Comparison of ENCODE assay signal across 12 cellular contexts in the genomic region with DNA sequence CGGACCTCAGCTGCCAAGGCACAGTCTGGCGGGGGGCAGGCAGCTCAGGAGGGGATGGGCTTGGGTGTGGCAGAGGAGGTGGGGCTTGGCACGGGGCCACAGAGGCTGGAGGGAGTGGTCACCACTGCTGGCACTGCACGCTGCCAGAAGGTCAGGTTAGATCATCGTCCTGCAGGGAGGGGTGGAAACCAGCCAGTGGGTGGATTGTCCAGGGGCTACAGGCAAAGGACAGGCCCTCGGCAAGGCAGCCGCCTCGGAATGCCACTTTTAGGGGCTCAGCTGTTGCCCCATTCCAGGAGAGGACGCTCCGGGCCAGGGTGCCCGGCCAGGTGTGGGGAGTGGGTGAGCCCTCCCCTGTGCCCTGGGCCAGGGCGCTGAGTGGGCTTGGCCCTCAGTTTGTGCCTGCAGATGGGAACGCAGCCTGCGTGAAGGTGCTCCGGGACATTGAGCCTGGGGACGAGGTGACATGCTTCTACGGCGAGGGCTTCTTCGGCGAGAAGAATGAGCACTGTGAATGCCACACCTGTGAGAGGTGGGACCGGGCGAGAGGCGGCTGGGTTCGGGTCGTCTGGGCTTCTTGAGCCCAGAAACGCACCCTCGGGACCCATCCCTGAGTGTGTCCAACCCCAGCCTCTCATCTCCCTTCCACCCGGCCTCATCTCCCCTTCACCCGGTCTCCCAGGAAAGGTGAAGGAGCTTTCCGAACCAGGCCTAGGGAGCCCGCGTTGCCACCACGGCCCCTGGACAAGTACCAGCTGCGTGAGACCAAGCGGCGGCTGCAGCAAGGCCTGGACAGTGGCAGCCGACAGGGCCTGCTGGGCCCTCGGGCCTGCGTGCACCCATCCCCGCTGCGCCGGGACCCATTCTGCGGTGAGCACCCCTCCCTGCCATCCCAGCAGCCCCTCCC. TPM values are rescaled to one million over a fixed set of nuclear protein-coding genes. Genes with fewer than 3 reads are reported as not detected.
DNase-seq lines count a peak whose midpoint lies in the region; ATAC-seq and TF ChIP-seq lines count a peak whose summit lies in the region.
"Had no signal": no experiment of that assay in that cellular context is flagged by ENCODE, and none has a peak within 500 bp of the region (broad histone marks: within the 10 kb centered on the region; RNA-seq: fewer than 3 reads in every experiment).

No MANE protein-coding gene starts in this region.

- no peak overlapping the region for H2AFZ ChIP-seq in mesenchymal stem cell (ENCODE audit: low read depth, low read length)

- H2AK5ac ChIP-seq in mesenchymal stem cell (ENCODE audit: low read length, severe bottlenecking): no peak overlapping the region

- no peak for TF ChIP-seq CTCF in colonic mucosa (IDR thresholded peaks at IDR 0.05)
- TF ChIP-seq CTCF in A673 (conservative IDR thresholded peaks at IDR 0.05; ENCODE audit: low read depth, low read length): no peak

- H2BK120ac ChIP-seq in mesenchymal stem cell (ENCODE audit: low read depth, low read length): no peak overlapping the region

- peak overlapping the region; percentile 40 for H4K91ac ChIP-seq in mesenchymal stem cell (ENCODE audit: low read length)

- H3K27me3 ChIP-seq in colonic mucosa: no peaks in the 10 kb centered on the region
- H3K27me3 ChIP-seq in mesenchymal stem cell (ENCODE audit: control insufficient read depth in 1 of 2, insufficient read depth in 1 of 2, low read length in 2 of 2): peaks cover 0 to 9% of the 10 kb centered on the region in 2 experiments
- H3K27me3 ChIP-seq in A673 (replicated peaks; ENCODE audit: insufficient read depth, low read depth, low read length, poor library complexity): no peaks in the 10 kb centered on the region

- H3K36me3 ChIP-seq in colonic mucosa (peaks cover 5% of the 10 kb centered on the region), mesenchymal stem cell (ENCODE audit: control insufficient read depth in 1 of 2, insufficient read depth in 2 of 2, low read depth in 1 of 2, low read length in 2 of 2) (peaks cover 16 to 66% of the 10 kb centered on the region in 2 experiments), A673 (ENCODE audit: insufficient read depth, low read length, poor library complexity, severe bottlenecking) (peaks cover 15% of the 10 kb centered on the region)

- 94% methylated on average over 43 of the region's 43 CpGs for WGBS in mesenchymal stem cell

- H3K18ac ChIP-seq in mesenchymal stem cell (ENCODE audit: low read depth in 1 of 2, low read length in 2 of 2): no peak overlapping the region

- CTCF ChIA-PET in A673 (lab: Charles Lee): no interaction called here

- H3K4me3 ChIP-seq in colonic mucosa (no peak overlapping the region), mesenchymal stem cell (ENCODE audit: insufficient read depth in 1 of 2, low read depth in 1 of 2, low read length in 2 of 2) (peak overlapping the region in 1 of 2 experiments; percentile 51), A673 (ENCODE audit: low read depth, low read length, poor library complexity, severe bottlenecking) (no peak overlapping the region)

- H3K14ac ChIP-seq in mesenchymal stem cell (ENCODE audit: low read length in 2 of 2): no peak overlapping the region

- no peak for ATAC-seq in GM18519 (IDR thresholded peaks at IDR 0.05; ENCODE audit: low FRiP score, unreplicated experiment)

- no peak overlapping the region for H3K23ac ChIP-seq in mesenchymal stem cell (ENCODE audit: low read length in 2 of 2)

- H3K27ac ChIP-seq in colonic mucosa (no peak overlapping the region), mesenchymal stem cell (ENCODE audit: low read length, poor library complexity, severe bottlenecking) (no peak overlapping the region), A673 (ENCODE audit: low read depth, low read length, poor library complexity, severe bottlenecking) (no peak overlapping the region)

- H2BK12ac ChIP-seq in mesenchymal stem cell (ENCODE audit: low read length in 2 of 2): no peak overlapping the region

- H3K79me1 ChIP-seq in mesenchymal stem cell (replicated peaks; ENCODE audit: low read length, poor library complexity, severe bottlenecking): peaks cover 7% of the 10 kb centered on the region

- H4K8ac ChIP-seq in mesenchymal stem cell (ENCODE audit: low read length): peak overlapping the region; percentile 15

- POLR2A ChIA-PET in A673 (lab: Charles Lee; ENCODE audit: low non-redundant PET): no interaction called here

- H3K9me3 ChIP-seq in colonic mucosa: no peaks in the 10 kb centered on the region
- no peaks in the 10 kb centered on the region for H3K9me3 ChIP-seq in mesenchymal stem cell (ENCODE audit: control insufficient read depth, low read length)
- H3K9me3 ChIP-seq in A673 (ENCODE audit: low read depth, low read length, poor library complexity, severe bottlenecking): no peaks in the 10 kb centered on the region

- H3K4me2 ChIP-seq in mesenchymal stem cell (ENCODE audit: low read length, poor library complexity, severe bottlenecking): no peak overlapping the region

- no peak overlapping the region for H2BK15ac ChIP-seq in mesenchymal stem cell (ENCODE audit: low read depth, poor library complexity, severe bottlenecking)

- H2BK5ac ChIP-seq in mesenchymal stem cell (ENCODE audit: low read depth, low read length, poor library complexity, severe bottlenecking): no peak overlapping the region

- peak; percentile 65 for DNase-seq in AG20443 (ENCODE audit: low spot score)
- peak; percentile 14 for DNase-seq in NCI-H2196 treated with DMSO at 0.1 percent for 48 hours (lab: John Stamatoyannopoulos, UW; ENCODE audit: unreplicated experiment)
- DNase-seq in colonic mucosa: peak; percentile 82
- no peak for DNase-seq in mesenchymal stem cell
- DNase-seq in NCI-H2107 treated with DMSO at 0.1 percent for 48 hours (lab: John Stamatoyannopoulos, UW; ENCODE audit: unreplicated experiment): no peak
- DNase-seq in A673 (ENCODE audit: low spot score): no peak
- DNase-seq in stimulated activated naive CD4-positive, alpha-beta T cell treated with Interleukin-2 at 50 U/mL for 16 hours (lab: John Stamatoyannopoulos, UW): no peak
- DNase-seq: activated T-cell treated with anti-CD3 and anti-CD28 coated beads, Interleukin-2, amount 50 U/mL, for 1 hour; NCI-H345; stimulated activated CD4-positive, alpha-beta T cell treated with anti-CD3 and anti-CD28 coated beads, Interleukin-12 subunit alpha, Interleukin-12 subunit beta, amount 100 ng/mL, for 4 hours had no signal

- H3K4me1 ChIP-seq in colonic mucosa (no peaks in the 10 kb centered on the region), mesenchymal stem cell (ENCODE audit: control insufficient read depth, insufficient read depth, low read depth, low read length) (peaks cover 39% of the 10 kb centered on the region), A673 (ENCODE audit: insufficient read depth, low read length, poor library complexity, severe bottlenecking) (peaks cover 7% of the 10 kb centered on the region)

- H3K9ac ChIP-seq in colonic mucosa (ENCODE audit: low read depth in 2 of 2, low read length in 2 of 2): no peak overlapping the region
- peak overlapping the region; percentile 38 for H3K9ac ChIP-seq in mesenchymal stem cell (ENCODE audit: low read length)

- no peak overlapping the region for H3K4ac ChIP-seq in mesenchymal stem cell (ENCODE audit: low read depth in 1 of 2, low read length in 2 of 2)

- BruUV-seq in A673 (replicated peaks; lab: Mats Ljungman, UMichigan): no TSS peak

- intact Hi-C loops in colonic mucosa (cut with DNase I): no loop called here
- intact Hi-C loops in A673 (cut with micrococcal nuclease; ENCODE audit: unreplicated experiment): no loop called here

RNA-seq across cellular contexts. Expression of gene KMT5C, which starts 6.4 kb away (rescaled TPM):
- total RNA-seq in colonic mucosa (10 to 100 TPM; 14.9 to 24.9 TPM), A673 (2021) (19.7 and 24.1 TPM in 2 replicates)
- polyA plus RNA-seq in mesenchymal stem cell (2013, experiment 1 of 2): 6.3 TPM
- polyA plus RNA-seq in mesenchymal stem cell (2013, experiment 2 of 2): 6.1 TPM

RNA-seq across cellular contexts. Expression of gene COX6B2, which starts 8.4 kb away (rescaled TPM):
- total RNA-seq in colonic mucosa (10 to 100 TPM; 12.9 to 15.2 TPM), A673 (2021) (0.48 TPM in 1 of 2 replicates, not detected in the other)
- 0.30 TPM for polyA plus RNA-seq in mesenchymal stem cell (2013, experiment 1 of 2)
- 0.10 TPM for polyA plus RNA-seq in mesenchymal stem cell (2013, experiment 2 of 2)
- total RNA-seq: urinary bladder had no signal

RNA-seq across cellular contexts. Expression of gene GARIN5B, which starts 17.0 kb away (rescaled TPM):
- not detected for total RNA-seq in colonic mucosa
- polyA plus RNA-seq in mesenchymal stem cell (2013, experiment 1 of 2): not detected
- not detected for polyA plus RNA-seq in mesenchymal stem cell (2013, experiment 2 of 2)
- total RNA-seq in A673 (2021): not detected in 2 replicates
- total RNA-seq: urinary bladder had no signal
- polyA plus RNA-seq: urinary bladder had no signal

RNA-seq across cellular contexts. Expression of gene TMEM150B, which starts 20.9 kb away (rescaled TPM):
- 10 to 100 TPM in 1 of 2 donors, 1 to 10 TPM in 1; 9.7 to 47.2 TPM for total RNA-seq in colonic mucosa
- not detected for polyA plus RNA-seq in mesenchymal stem cell (2013, experiment 1 of 2)
- not detected for polyA plus RNA-seq in mesenchymal stem cell (2013, experiment 2 of 2)
- not detected in 2 replicates for total RNA-seq in A673 (2021)

RNA-seq across cellular contexts. Expression of gene IL11, which starts 24.2 kb away (rescaled TPM):
- total RNA-seq in colonic mucosa (under 1 TPM in 1 of 2 donors, not detected in 1; 0.64 TPM), A673 (2021) (0.42 and 0.47 TPM in 2 replicates)
- 6.4 TPM for polyA plus RNA-seq in mesenchymal stem cell (2013, experiment 1 of 2)
- polyA plus RNA-seq in mesenchymal stem cell (2013, experiment 2 of 2): 6.1 TPM

Comparison
In these comparisons a context has a peak if more than half of its experiments do, and no peak if none do; other contexts are left out.
1. DNase-seq: peak in AG20443 (single experiment), NCI-H2196 treated with DMSO at 0.1 percent for 48 hours (single experiment) and colonic mucosa (single experiment); none in mesenchymal stem cell (single experiment), NCI-H2107 treated with DMSO at 0.1 percent for 48 hours (single experiment), A673 (single experiment) and stimulated activated naive CD4-positive, alpha-beta T cell treated with Interleukin-2 at 50 U/mL for 16 hours (single experiment).